ENCODE assay signal across 20 cellular contexts in genomic region chr1:200899954-200900867, GRCh38. TPM values are rescaled to one million over a fixed set of nuclear protein-coding genes. Genes with fewer than 3 reads are reported as not detected.
"Had no signal": no experiment of that assay in that cellular context is flagged by ENCODE, and none has a peak within 500 bp of the region (broad histone marks: within the 10 kb centered on the region; RNA-seq: fewer than 3 reads in every experiment).

No MANE protein-coding gene starts in this region.

- H3K27ac Mint-ChIP-seq: activated naive CD4-positive, alpha-beta T cell treated with anti-CD3 and anti-CD28 coated beads, Interleukin-2, amount 50 U/mL, for 72 hours; activated T-helper 2 cell treated with anti-CD3 and anti-CD28 coated beads, Interferon-gamma antibody, Interleukin-2, Interleukin-4, amounts not matched to agents 10 μg/mL and 5 μg/mL and 100 μg/mL, durations not matched to agents 14 hours and 24 hours and 36 hours; T-cell had no signal

- H3K9me3 ChIP-seq: body of pancreas, prostate gland had no signal

- ATAC-seq: activated naive CD4-positive, alpha-beta T cell treated with anti-CD3 and anti-CD28 coated beads, Interleukin-2, amount 50 U/mL, for 72 hours; body of pancreas; natural killer cell treated with Interleukin-12 subunit alpha and Interleukin-12 subunit beta and Interleukin-15 and Interleukin-18, amount 100 ng/mL, for 72 hours; right cardiac atrium; stimulated activated naive CD8-positive, alpha-beta T cell treated with anti-CD3 and anti-CD28 coated beads, Interleukin-15, amount 100 ng/mL, for 72 hours; T-cell had no signal

- H3K4me3 ChIP-seq: body of pancreas, prostate gland, smooth muscle cell had no signal

- H3K36me3 Mint-ChIP-seq: activated naive CD4-positive, alpha-beta T cell treated with anti-CD3 and anti-CD28 coated beads, Interleukin-2, amount 50 U/mL, for 72 hours; natural killer cell treated with Interleukin-12 subunit alpha and Interleukin-12 subunit beta and Interleukin-15 and Interleukin-18, amount 100 ng/mL, for 72 hours; T-cell had no signal

- H3K4me3 Mint-ChIP-seq: immature natural killer cell; natural killer cell treated with Interleukin-12 subunit alpha and Interleukin-12 subunit beta and Interleukin-15 and Interleukin-18, amount 100 ng/mL, for 72 hours; stimulated activated naive CD8-positive, alpha-beta T cell treated with anti-CD3 and anti-CD28 coated beads, Interleukin-15, amount 100 ng/mL, for 72 hours; T-cell had no signal

- H3K36me3 ChIP-seq: prostate gland had no signal

- H3K4me1 ChIP-seq: prostate gland had no signal

- H3K27me3 ChIP-seq: body of pancreas had no signal

- H3K9me3 Mint-ChIP-seq: activated naive CD4-positive, alpha-beta T cell treated with anti-CD3 and anti-CD28 coated beads, Interleukin-2, amount 50 U/mL, for 72 hours; activated T-helper 2 cell treated with anti-CD3 and anti-CD28 coated beads, Interferon-gamma antibody, Interleukin-2, Interleukin-4, amounts not matched to agents 10 μg/mL and 5 μg/mL and 100 μg/mL, durations not matched to agents 14 hours and 24 hours and 36 hours; immature natural killer cell; natural killer cell treated with Interleukin-12 subunit alpha and Interleukin-12 subunit beta and Interleukin-15 and Interleukin-18, amount 100 ng/mL, for 72 hours; stimulated activated naive CD8-positive, alpha-beta T cell treated with anti-CD3 and anti-CD28 coated beads, Interleukin-15, amount 100 ng/mL, for 72 hours; T-cell had no signal

- H3K4me2 ChIP-seq: smooth muscle cell had no signal

- H3K27ac ChIP-seq: body of pancreas, prostate gland had no signal

- DNase-seq: activated CD4-positive, alpha-beta T cell treated with anti-CD3 and anti-CD28 coated beads for 1 hour; activated CD4-positive, alpha-beta T cell treated with anti-CD3 and anti-CD28 coated beads, Interleukin-2, amount 50 U/mL, for 4 hours; amniotic stem cell; body of pancreas; cortex of kidney; effector CD8-positive, alpha-beta T cell; foreskin melanocyte; immature natural killer cell; occipital lobe; right cardiac atrium; stimulated activated naive CD8-positive, alpha-beta T cell treated with anti-CD3 and anti-CD28 coated beads, Interleukin-15, amount 100 ng/mL, for 72 hours; T-cell; T-helper 9 cell had no signal

RNA-seq across cellular contexts. Expression of gene INAVA, which starts 5.5 kb away (rescaled TPM):
- total RNA-seq: activated T-helper 2 cell treated with anti-CD3 and anti-CD28 coated beads, Interferon-gamma antibody, Interleukin-2, Interleukin-4, amounts not matched to agents 10 μg/mL and 5 μg/mL and 100 μg/mL, durations not matched to agents 14 hours and 24 hours and 36 hours; right cardiac atrium had no signal
- polyA plus RNA-seq: right cardiac atrium had no signal

RNA-seq across cellular contexts. Expression of gene GPR25, which starts 27.4 kb away (rescaled TPM):
- total RNA-seq: activated naive CD4-positive, alpha-beta T cell treated with anti-CD3 and anti-CD28 coated beads, Interleukin-2, amount 50 U/mL, for 72 hours; activated T-helper 2 cell treated with anti-CD3 and anti-CD28 coated beads, Interferon-gamma antibody, Interleukin-2, Interleukin-4, amounts not matched to agents 10 μg/mL and 5 μg/mL and 100 μg/mL, durations not matched to agents 14 hours and 24 hours and 36 hours; mesenteric fat pad; natural killer cell treated with Interleukin-12 subunit alpha and Interleukin-12 subunit beta and Interleukin-15 and Interleukin-18, amount 100 ng/mL, for 72 hours; occipital lobe; right cardiac atrium; smooth muscle cell; urinary bladder had no signal
- polyA plus RNA-seq: right cardiac atrium, smooth muscle cell had no signal
